Comparison of ENCODE assay signal across 15 cellular contexts in genomic region chr5:164472150-164472549, GRCh38.
A peak's percentile ranks its signal among the peaks of the same experiment; 100 is the strongest.
DNase-seq lines count a peak whose midpoint lies in the region; ATAC-seq and TF ChIP-seq lines count a peak whose summit lies in the region.
"Had no signal": no experiment of that assay in that cellular context is flagged by ENCODE, and none has a peak within 500 bp of the region (broad histone marks: within the 10 kb centered on the region; RNA-seq: fewer than 3 reads in every experiment).

No MANE protein-coding gene starts in this region.

- H3K4me3 ChIP-seq in lung: no peak overlapping the region
- H3K4me3 ChIP-seq: GM12878 had no signal

- peaks cover 0 to under 1% of the 10 kb centered on the region in 2 donors for H3K9me3 ChIP-seq in lung (ENCODE audit: control insufficient read depth in 2 of 2, insufficient read depth in 1 of 2, low read length in 1 of 2)

- 46 to 64% methylated on average over 1 of the region's 1 CpG for WGBS in lung, 2 donors

- H3K36me3 ChIP-seq in lung (ENCODE audit: control insufficient read depth in 2 of 2, insufficient read depth in 2 of 2, low read length in 2 of 2): no peaks in the 10 kb centered on the region

- DNase-seq in DMS53 (lab: John Stamatoyannopoulos, UW) (peak; percentile 25), DMS53 treated with DMSO at 0.1 percent for 48 hours (lab: John Stamatoyannopoulos, UW; ENCODE audit: unreplicated experiment) (no peak), NCI-H748 (lab: John Stamatoyannopoulos, UW; ENCODE audit: unreplicated experiment) (peak; percentile 46), NCI-H748 treated with DMSO at 0.1 percent for 48 hours (lab: John Stamatoyannopoulos, UW) (no peak), lung (ENCODE audit: low spot score) (peak; percentile 47), NCI-H2196 (lab: John Stamatoyannopoulos, UW; ENCODE audit: unreplicated experiment) (no peak), NCI-H446 treated with DMSO at 0.1 percent for 48 hours (lab: John Stamatoyannopoulos, UW) (no peak)
- DNase-seq: CD8-positive, alpha-beta T cell; COR-L47; DMS153; HCEC 1CT; HFFc6 had no signal

- no peaks in the 10 kb centered on the region for H3K27me3 ChIP-seq in lung (ENCODE audit: control insufficient read depth, insufficient read depth)

- ATAC-seq in lung (ENCODE audit: insufficient read depth, low FRiP score): no peak
- ATAC-seq: CD8-positive, alpha-beta T cell; GM12878 had no signal

- H3K4me1 ChIP-seq in lung (ENCODE audit: control insufficient read depth in 2 of 2, insufficient read depth in 2 of 2, low read length in 2 of 2): no peaks in the 10 kb centered on the region

- no peak for TF ChIP-seq CTCF in lung (IDR thresholded peaks at IDR 0.05; ENCODE audit: control extremely low read depth, extremely low read depth)

- H3K27ac ChIP-seq in lung (ENCODE audit: low read depth in 1 of 2, low read length in 1 of 2): no peak overlapping the region
- H3K27ac ChIP-seq: 22Rv1, HL-60 had no signal

Comparison
In these comparisons a context has a peak if more than half of its experiments do, and no peak if none do; other contexts are left out.
1. DNase-seq: peak in DMS53 (single experiment), NCI-H748 (single experiment) and lung (single experiment); none in DMS53 treated with DMSO at 0.1 percent for 48 hours (single experiment), NCI-H748 treated with DMSO at 0.1 percent for 48 hours (single experiment), NCI-H2196 (single experiment) and NCI-H446 treated with DMSO at 0.1 percent for 48 hours (single experiment).